In the genomic region with DNA sequence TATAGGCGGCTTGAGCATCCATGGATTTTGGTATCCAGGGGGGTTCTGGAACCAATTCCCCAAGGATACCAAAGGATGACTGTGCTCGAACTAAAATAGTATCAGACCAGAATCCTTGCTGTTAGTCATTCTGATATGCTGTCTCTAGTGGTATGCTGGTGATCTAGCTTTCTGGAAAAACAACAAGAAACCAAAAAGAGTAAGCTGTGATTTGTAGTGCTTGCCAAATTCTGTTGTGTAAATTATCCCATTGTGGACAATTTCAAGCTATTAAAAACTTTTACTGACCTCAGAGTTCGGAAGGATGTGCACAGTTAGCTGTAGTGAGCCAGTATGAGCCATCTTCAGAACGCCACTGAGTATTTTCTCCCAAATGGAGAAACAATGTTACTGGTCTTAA, we compare ENCODE assay signal across 2 cellular contexts.
TF ChIP-seq lines count a peak whose summit lies in the region.

No MANE protein-coding gene starts in this region.

TF ChIP-seq in SK-N-SH treated with all-trans-retinoic acid at 6 μM for 48 hours, 23 proteins besides CTCF, POLR2A, EP300 and RAD21:
- TF ChIP-seq, protein P1, sequence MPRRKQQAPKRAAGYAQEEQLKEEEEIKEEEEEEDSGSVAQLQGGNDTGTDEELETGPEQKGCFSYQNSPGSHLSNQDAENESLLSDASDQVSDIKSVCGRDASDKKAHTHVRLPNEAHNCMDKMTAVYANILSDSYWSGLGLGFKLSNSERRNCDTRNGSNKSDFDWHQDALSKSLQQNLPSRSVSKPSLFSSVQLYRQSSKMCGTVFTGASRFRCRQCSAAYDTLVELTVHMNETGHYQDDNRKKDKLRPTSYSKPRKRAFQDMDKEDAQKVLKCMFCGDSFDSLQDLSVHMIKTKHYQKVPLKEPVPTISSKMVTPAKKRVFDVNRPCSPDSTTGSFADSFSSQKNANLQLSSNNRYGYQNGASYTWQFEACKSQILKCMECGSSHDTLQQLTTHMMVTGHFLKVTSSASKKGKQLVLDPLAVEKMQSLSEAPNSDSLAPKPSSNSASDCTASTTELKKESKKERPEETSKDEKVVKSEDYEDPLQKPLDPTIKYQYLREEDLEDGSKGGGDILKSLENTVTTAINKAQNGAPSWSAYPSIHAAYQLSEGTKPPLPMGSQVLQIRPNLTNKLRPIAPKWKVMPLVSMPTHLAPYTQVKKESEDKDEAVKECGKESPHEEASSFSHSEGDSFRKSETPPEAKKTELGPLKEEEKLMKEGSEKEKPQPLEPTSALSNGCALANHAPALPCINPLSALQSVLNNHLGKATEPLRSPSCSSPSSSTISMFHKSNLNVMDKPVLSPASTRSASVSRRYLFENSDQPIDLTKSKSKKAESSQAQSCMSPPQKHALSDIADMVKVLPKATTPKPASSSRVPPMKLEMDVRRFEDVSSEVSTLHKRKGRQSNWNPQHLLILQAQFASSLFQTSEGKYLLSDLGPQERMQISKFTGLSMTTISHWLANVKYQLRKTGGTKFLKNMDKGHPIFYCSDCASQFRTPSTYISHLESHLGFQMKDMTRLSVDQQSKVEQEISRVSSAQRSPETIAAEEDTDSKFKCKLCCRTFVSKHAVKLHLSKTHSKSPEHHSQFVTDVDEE (CRISPR knock-in tag; IDR thresholded peaks at IDR 0.05) = no peak
- TF ChIP-seq ZC3H10 (CRISPR knock-in tag; IDR thresholded peaks at IDR 0.05) (no peak), ZNF8 (CRISPR knock-in tag; IDR thresholded peaks at IDR 0.05) (no peak), TCF4 (CRISPR knock-in tag; IDR thresholded peaks at IDR 0.05; ENCODE audit: borderline replicate concordance) (no peak), ARNTL (CRISPR knock-in tag; IDR thresholded peaks at IDR 0.05; ENCODE audit: borderline replicate concordance, low read depth) (no peak), ISL1 (CRISPR knock-in tag; IDR thresholded peaks at IDR 0.05) (no peak), ESRRG (CRISPR knock-in tag; IDR thresholded peaks at IDR 0.05) (no peak), PPARA (CRISPR knock-in tag; IDR thresholded peaks at IDR 0.05; ENCODE audit: borderline replicate concordance) (no peak), RARB (CRISPR knock-in tag; IDR thresholded peaks at IDR 0.05) (no peak), ZNF70 (CRISPR knock-in tag; IDR thresholded peaks at IDR 0.05) (no peak), ZNF565 (CRISPR knock-in tag; conservative IDR thresholded peaks at IDR 0.05; ENCODE audit: low read depth) (no peak)
- TF ChIP-seq, protein P2, sequence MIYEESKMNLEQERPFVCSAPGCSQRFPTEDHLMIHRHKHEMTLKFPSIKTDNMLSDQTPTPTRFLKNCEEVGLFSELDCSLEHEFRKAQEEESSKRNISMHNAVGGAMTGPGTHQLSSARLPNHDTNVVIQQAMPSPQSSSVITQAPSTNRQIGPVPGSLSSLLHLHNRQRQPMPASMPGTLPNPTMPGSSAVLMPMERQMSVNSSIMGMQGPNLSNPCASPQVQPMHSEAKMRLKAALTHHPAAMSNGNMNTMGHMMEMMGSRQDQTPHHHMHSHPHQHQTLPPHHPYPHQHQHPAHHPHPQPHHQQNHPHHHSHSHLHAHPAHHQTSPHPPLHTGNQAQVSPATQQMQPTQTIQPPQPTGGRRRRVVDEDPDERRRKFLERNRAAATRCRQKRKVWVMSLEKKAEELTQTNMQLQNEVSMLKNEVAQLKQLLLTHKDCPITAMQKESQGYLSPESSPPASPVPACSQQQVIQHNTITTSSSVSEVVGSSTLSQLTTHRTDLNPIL (CRISPR knock-in tag; IDR thresholded peaks at IDR 0.05; ENCODE audit: low read depth) = no peak
- TF ChIP-seq, protein P3, sequence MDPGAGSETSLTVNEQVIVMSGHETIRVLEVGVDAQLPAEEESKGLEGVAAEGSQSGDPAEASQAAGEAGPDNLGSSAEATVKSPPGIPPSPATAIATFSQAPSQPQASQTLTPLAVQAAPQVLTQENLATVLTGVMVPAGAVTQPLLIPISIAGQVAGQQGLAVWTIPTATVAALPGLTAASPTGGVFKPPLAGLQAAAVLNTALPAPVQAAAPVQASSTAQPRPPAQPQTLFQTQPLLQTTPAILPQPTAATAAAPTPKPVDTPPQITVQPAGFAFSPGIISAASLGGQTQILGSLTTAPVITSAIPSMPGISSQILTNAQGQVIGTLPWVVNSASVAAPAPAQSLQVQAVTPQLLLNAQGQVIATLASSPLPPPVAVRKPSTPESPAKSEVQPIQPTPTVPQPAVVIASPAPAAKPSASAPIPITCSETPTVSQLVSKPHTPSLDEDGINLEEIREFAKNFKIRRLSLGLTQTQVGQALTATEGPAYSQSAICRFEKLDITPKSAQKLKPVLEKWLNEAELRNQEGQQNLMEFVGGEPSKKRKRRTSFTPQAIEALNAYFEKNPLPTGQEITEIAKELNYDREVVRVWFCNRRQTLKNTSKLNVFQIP (CRISPR knock-in tag; IDR thresholded peaks at IDR 0.05; ENCODE audit: borderline replicate concordance, low read depth) = no peak
- TF ChIP-seq, protein P4, sequence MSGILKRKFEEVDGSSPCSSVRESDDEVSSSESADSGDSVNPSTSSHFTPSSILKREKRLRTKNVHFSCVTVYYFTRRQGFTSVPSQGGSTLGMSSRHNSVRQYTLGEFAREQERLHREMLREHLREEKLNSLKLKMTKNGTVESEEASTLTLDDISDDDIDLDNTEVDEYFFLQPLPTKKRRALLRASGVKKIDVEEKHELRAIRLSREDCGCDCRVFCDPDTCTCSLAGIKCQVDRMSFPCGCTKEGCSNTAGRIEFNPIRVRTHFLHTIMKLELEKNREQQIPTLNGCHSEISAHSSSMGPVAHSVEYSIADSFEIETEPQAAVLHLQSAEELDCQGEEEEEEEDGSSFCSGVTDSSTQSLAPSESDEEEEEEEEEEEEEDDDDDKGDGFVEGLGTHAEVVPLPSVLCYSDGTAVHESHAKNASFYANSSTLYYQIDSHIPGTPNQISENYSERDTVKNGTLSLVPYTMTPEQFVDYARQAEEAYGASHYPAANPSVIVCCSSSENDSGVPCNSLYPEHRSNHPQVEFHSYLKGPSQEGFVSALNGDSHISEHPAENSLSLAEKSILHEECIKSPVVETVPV (CRISPR knock-in tag; IDR thresholded peaks at IDR 0.05) = no peak

TF ChIP-seq in H1, 55 proteins besides CTCF, POLR2A, EP300 and RAD21:
- TF ChIP-seq CTBP2 (IDR thresholded peaks at IDR 0.05; ENCODE audit: borderline replicate concordance, insufficient read depth, insufficient read length, low read length) = no peak
- TF ChIP-seq CHD1 (IDR thresholded peaks at IDR 0.05; ENCODE audit: low read depth, low read length) = no peak
- TF ChIP-seq JUND (IDR thresholded peaks at IDR 0.05; ENCODE audit: low read length) = no peak
- no peak for TF ChIP-seq CEBPB (IDR thresholded peaks at IDR 0.05; ENCODE audit: low read depth, low read length)
